1 cellular context compared by ENCODE assay signal in the genomic region with DNA sequence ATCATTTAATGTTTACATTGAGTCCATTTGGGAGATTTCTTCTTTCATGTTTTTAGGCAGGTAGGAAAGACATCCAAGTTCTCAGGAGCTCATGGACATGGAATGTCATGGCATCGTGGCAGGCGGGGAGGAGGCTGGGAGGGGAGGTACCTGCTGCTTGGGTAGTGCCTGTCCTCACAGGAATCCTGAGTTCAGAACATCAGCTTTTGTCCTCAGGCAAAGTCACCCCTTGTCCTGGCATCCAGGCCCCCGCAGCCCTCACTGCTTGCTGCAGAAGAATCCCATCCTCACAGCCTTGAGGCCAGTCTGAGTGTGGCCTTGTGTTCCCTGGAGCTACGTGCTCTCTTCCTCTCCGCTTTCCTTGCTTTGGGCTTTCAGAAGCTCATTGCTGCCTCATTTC.
TF ChIP-seq lines count a peak whose summit lies in the region.

No MANE protein-coding gene starts in this region.

TF ChIP-seq in H1, 55 proteins besides CTCF, POLR2A, EP300 and RAD21 (continued from another document):
- TF ChIP-seq, protein P1, sequence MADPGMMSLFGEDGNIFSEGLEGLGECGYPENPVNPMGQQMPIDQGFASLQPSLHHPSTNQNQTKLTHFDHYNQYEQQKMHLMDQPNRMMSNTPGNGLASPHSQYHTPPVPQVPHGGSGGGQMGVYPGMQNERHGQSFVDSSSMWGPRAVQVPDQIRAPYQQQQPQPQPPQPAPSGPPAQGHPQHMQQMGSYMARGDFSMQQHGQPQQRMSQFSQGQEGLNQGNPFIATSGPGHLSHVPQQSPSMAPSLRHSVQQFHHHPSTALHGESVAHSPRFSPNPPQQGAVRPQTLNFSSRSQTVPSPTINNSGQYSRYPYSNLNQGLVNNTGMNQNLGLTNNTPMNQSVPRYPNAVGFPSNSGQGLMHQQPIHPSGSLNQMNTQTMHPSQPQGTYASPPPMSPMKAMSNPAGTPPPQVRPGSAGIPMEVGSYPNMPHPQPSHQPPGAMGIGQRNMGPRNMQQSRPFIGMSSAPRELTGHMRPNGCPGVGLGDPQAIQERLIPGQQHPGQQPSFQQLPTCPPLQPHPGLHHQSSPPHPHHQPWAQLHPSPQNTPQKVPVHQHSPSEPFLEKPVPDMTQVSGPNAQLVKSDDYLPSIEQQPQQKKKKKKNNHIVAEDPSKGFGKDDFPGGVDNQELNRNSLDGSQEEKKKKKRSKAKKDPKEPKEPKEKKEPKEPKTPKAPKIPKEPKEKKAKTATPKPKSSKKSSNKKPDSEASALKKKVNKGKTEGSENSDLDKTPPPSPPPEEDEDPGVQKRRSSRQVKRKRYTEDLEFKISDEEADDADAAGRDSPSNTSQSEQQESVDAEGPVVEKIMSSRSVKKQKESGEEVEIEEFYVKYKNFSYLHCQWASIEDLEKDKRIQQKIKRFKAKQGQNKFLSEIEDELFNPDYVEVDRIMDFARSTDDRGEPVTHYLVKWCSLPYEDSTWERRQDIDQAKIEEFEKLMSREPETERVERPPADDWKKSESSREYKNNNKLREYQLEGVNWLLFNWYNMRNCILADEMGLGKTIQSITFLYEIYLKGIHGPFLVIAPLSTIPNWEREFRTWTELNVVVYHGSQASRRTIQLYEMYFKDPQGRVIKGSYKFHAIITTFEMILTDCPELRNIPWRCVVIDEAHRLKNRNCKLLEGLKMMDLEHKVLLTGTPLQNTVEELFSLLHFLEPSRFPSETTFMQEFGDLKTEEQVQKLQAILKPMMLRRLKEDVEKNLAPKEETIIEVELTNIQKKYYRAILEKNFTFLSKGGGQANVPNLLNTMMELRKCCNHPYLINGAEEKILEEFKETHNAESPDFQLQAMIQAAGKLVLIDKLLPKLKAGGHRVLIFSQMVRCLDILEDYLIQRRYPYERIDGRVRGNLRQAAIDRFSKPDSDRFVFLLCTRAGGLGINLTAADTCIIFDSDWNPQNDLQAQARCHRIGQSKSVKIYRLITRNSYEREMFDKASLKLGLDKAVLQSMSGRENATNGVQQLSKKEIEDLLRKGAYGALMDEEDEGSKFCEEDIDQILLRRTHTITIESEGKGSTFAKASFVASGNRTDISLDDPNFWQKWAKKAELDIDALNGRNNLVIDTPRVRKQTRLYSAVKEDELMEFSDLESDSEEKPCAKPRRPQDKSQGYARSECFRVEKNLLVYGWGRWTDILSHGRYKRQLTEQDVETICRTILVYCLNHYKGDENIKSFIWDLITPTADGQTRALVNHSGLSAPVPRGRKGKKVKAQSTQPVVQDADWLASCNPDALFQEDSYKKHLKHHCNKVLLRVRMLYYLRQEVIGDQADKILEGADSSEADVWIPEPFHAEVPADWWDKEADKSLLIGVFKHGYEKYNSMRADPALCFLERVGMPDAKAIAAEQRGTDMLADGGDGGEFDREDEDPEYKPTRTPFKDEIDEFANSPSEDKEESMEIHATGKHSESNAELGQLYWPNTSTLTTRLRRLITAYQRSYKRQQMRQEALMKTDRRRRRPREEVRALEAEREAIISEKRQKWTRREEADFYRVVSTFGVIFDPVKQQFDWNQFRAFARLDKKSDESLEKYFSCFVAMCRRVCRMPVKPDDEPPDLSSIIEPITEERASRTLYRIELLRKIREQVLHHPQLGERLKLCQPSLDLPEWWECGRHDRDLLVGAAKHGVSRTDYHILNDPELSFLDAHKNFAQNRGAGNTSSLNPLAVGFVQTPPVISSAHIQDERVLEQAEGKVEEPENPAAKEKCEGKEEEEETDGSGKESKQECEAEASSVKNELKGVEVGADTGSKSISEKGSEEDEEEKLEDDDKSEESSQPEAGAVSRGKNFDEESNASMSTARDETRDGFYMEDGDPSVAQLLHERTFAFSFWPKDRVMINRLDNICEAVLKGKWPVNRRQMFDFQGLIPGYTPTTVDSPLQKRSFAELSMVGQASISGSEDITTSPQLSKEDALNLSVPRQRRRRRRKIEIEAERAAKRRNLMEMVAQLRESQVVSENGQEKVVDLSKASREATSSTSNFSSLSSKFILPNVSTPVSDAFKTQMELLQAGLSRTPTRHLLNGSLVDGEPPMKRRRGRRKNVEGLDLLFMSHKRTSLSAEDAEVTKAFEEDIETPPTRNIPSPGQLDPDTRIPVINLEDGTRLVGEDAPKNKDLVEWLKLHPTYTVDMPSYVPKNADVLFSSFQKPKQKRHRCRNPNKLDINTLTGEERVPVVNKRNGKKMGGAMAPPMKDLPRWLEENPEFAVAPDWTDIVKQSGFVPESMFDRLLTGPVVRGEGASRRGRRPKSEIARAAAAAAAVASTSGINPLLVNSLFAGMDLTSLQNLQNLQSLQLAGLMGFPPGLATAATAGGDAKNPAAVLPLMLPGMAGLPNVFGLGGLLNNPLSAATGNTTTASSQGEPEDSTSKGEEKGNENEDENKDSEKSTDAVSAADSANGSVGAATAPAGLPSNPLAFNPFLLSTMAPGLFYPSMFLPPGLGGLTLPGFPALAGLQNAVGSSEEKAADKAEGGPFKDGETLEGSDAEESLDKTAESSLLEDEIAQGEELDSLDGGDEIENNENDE (IDR thresholded peaks at IDR 0.05; ENCODE audit: insufficient replicate concordance, low read length): no peak
- no peak for TF ChIP-seq RBBP5 (IDR thresholded peaks at IDR 0.05; ENCODE audit: borderline replicate concordance, low read depth, low read length)
